25 cellular contexts compared by ENCODE assay signal in the genomic region with DNA sequence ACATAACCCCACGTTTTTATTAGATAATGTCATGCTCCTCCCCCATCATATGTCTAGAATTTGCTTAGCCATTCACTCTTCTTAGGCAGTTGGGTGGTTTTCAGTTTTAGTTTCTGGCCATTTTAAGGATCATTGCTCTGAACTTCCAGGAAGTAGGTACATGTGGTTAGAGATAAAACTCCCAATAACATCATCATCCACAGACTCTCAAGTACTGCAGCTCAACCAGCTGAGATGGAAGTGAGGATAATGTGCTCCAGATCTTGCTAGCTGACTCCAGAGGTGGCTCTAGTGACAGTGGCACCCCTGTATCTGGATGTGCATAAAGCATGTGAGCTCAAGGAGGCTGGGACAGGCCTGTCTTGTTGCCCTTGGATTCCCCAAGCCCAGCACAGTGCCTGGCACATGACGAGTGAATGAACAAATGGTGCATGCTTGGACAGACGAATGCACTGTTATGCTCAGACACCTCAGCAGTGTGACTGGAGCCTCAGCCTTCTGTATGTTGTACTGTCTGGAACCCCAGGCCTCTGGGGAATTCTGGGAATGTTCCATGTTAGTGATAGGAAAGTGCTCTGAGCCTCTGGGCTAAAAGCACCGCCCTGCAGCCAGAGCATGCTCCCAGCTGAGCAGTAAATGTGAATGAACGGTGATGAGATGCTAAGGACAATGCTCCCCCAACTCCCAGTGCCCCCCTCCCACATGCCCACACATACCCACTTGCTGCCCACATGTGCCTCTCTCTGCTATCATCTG. TPM values are rescaled to one million over a fixed set of nuclear protein-coding genes. Genes with fewer than 3 reads are reported as not detected.
DNase-seq lines count a peak whose midpoint lies in the region; ATAC-seq, FAIRE-seq and TF ChIP-seq lines count a peak whose summit lies in the region.
"Had no signal": no experiment of that assay in that cellular context is flagged by ENCODE, and none has a peak within 500 bp of the region (broad histone marks: within the 10 kb centered on the region; RNA-seq: fewer than 3 reads in every experiment).

No MANE protein-coding gene starts in this region.

- in situ Hi-C loops in GM12878 (cut with MboI): no loop called here

- CTCF ChIA-PET in OCI-LY7 (lab: Charles Lee; ENCODE audit: unreplicated experiment): no interaction called here
- CTCF ChIA-PET in GM12878 (lab: Yijun Ruan, JAX): interaction anchor here (1.0 to 1.3 kb wide), 2 partner anchors 217 to 326 kb away, joined by 3 to 6 read pairs; no protein-coding TSS in a partner anchor

- H3K4me3 ChIP-seq in OCI-LY7 (ENCODE audit: low read depth, low read length, poor library complexity, severe bottlenecking) (no peak overlapping the region), GM12878 (no peak overlapping the region), spleen (no peak overlapping the region)
- H3K4me3 ChIP-seq: adrenal gland, skin epidermis had no signal

- H3K27me3 ChIP-seq in GM12878 (replicated peaks in 1 of 2; ENCODE audit: control insufficient read depth in 2 of 2, insufficient read depth in 2 of 2, low read length in 1 of 2) (no peaks in the 10 kb centered on the region), spleen (replicated peaks in 1 of 7) (no peaks in the 10 kb centered on the region)
- H3K27me3 ChIP-seq: adrenal gland had no signal

- H3K9me3 ChIP-seq in OCI-LY7 (ENCODE audit: low read length): no peaks in the 10 kb centered on the region
- no peaks in the 10 kb centered on the region for H3K9me3 ChIP-seq in GM12878 (replicated peaks; ENCODE audit: control insufficient read depth, insufficient read depth, low read length)
- no peaks in the 10 kb centered on the region for H3K9me3 ChIP-seq in spleen
- H3K9me3 ChIP-seq: adrenal gland had no signal

- no peak for TF ChIP-seq RAD21 in GM12878 (IDR thresholded peaks at IDR 0.05; ENCODE audit: insufficient read depth, low read depth, low read length)

- H3K27ac ChIP-seq in OCI-LY7 (ENCODE audit: low read depth, low read length, poor library complexity, severe bottlenecking): no peak overlapping the region
- no peak overlapping the region for H3K27ac ChIP-seq in GM12878 (ENCODE audit: control insufficient read depth, insufficient read depth)
- H3K27ac ChIP-seq in spleen: peak overlapping the region in 6 of 8 donors; percentile 70 to 83 (median 79)
- H3K27ac ChIP-seq: adrenal gland, epithelial cell of prostate, RWPE1, skin epidermis had no signal

- no peak for TF ChIP-seq EP300 in GM12878 (IDR thresholded peaks at IDR 0.05; ENCODE audit: borderline replicate concordance in 1 of 2, control insufficient read depth in 1 of 2, low read depth in 2 of 2, low read length in 2 of 2)

- RAD21 ChIA-PET in GM12878 (lab: Charles Lee; ENCODE audit: unreplicated experiment): no interaction called here

- peaks cover 11% of the 10 kb centered on the region for H3K4me1 ChIP-seq in OCI-LY7 (ENCODE audit: insufficient read depth, low read length, poor library complexity, severe bottlenecking)
- H3K4me1 ChIP-seq in GM12878 (ENCODE audit: control insufficient read depth, insufficient read depth, low read length): peaks cover 6% of the 10 kb centered on the region
- H3K4me1 ChIP-seq in spleen: peaks cover 0 to 29% (median 8%) of the 10 kb centered on the region in 6 donors

- H2AFZ ChIP-seq in OCI-LY7 (ENCODE audit: low read length) (peak overlapping the region; percentile 48; the same call in 1 of the 2 replicates), GM12878 (ENCODE audit: control insufficient read depth, low read depth, low read length) (peak overlapping the region; percentile 20; the same call in 1 of the 2 replicates)

- H3K9me2 ChIP-seq in OCI-LY7 (ENCODE audit: insufficient read depth, low read length): no peaks in the 10 kb centered on the region

- H3K4me2 ChIP-seq in OCI-LY7 (ENCODE audit: low read length): peak overlapping the region; percentile 38; the same call in 1 of the 2 replicates
- peak overlapping the region; percentile 34; the same call in 1 of the 2 replicates for H3K4me2 ChIP-seq in GM12878 (ENCODE audit: control insufficient read depth, insufficient read depth)

- peak; percentile 31 for ATAC-seq in GM12878
- ATAC-seq: naive thymus-derived CD8-positive, alpha-beta T cell had no signal

- POLR2A ChIA-PET in OCI-LY7 (lab: Charles Lee) (interaction anchor here (0.5 kb wide), 1 partner anchor 273 kb away, joined by 4 read pairs; no protein-coding TSS in a partner anchor), GM12878 (lab: Charles Lee) (no interaction called here)

- no peak for TF ChIP-seq CTCF in OCI-LY7 (conservative IDR thresholded peaks at IDR 0.05; ENCODE audit: low read length)
- no peak for TF ChIP-seq CTCF in GM12878 (IDR thresholded peaks at IDR 0.05 in 2 of 3, conservative IDR thresholded peaks at IDR 0.05 in 1 of 3; ENCODE audit: control insufficient read depth in 2 of 3, extremely low read depth in 1 of 3, insufficient read depth in 1 of 3, low read depth in 3 of 3, low read length in 3 of 3)
- TF ChIP-seq CTCF in spleen (IDR thresholded peaks at IDR 0.05 in 8 of 11, conservative IDR thresholded peaks at IDR 0.05 in 3 of 11): no peak

- H4K20me1 ChIP-seq in OCI-LY7 (ENCODE audit: insufficient read depth, low read length) (no peaks in the 10 kb centered on the region), GM12878 (ENCODE audit: control insufficient read depth, insufficient read depth) (no peaks in the 10 kb centered on the region)

- no TSS peak for BruUV-seq in OCI-LY7 (replicated peaks; lab: Mats Ljungman, UMichigan)
- no TSS peak for BruUV-seq in GM12878 (replicated peaks; lab: Mats Ljungman, UMichigan)

- peak; percentile 21 for DNase-seq in activated effector memory CD4-positive, alpha-beta T cell treated with anti-CD3 and anti-CD28 coated beads, Interleukin-2, amount 50 U/mL, for 16 hours
- no peak for DNase-seq in activated effector memory CD4-positive, alpha-beta T cell treated with Interleukin-2 at 50 U/mL for 16 hours
- DNase-seq in OCI-LY7 (ENCODE audit: low spot score) (no peak), GM12878 (ENCODE audit: low read depth, low spot score) (no peak), spleen (no peak), DMS153 (lab: John Stamatoyannopoulos, UW) (no peak), NCI-H510A (lab: John Stamatoyannopoulos, UW) (no peak)
- DNase-seq in activated CD4-positive, alpha-beta T cell treated with anti-CD3 and anti-CD28 coated beads, Interleukin-2, amount 50 U/mL, for 48 hours: no peak
- DNase-seq: activated T-cell treated with anti-CD3 and anti-CD28 coated beads, Interleukin-2, amount 50 U/mL, for 4 hours; dermis blood vessel endothelial cell; foreskin melanocyte; MV-4-11; naive thymus-derived CD8-positive, alpha-beta T cell; NCI-H1694 treated with DMSO at 0.1 percent for 48 hours; NCI-H226; NK-92 treated with Interleukin-12 subunit alpha and Interleukin-12 subunit beta, amount 100 ng/mL, for 24 hours; posterior cingulate gyrus; stimulated activated CD4-positive, alpha-beta T cell treated with anti-CD3 and anti-CD28 coated beads, Interleukin-4, amount 100 ng/mL, for 1 hour had no signal

- SMC1A ChIA-PET in GM12878 (lab: Charles Lee; ENCODE audit: uncharacterized antibody, unreplicated experiment): no interaction called here

- no peak for FAIRE-seq in GM12878 (lab: Jason Lieb, UNC)
- FAIRE-seq: bronchial epithelial cell, TTC549 had no signal

- H3K79me2 ChIP-seq in OCI-LY7 (ENCODE audit: insufficient read depth, low read depth, low read length) (no peaks in the 10 kb centered on the region), GM12878 (ENCODE audit: control insufficient read depth, insufficient read depth, low read length) (no peaks in the 10 kb centered on the region)

- intact Hi-C loops in OCI-LY7 (cut with micrococcal nuclease; ENCODE audit: unreplicated experiment): no loop called here
- intact Hi-C loops in GM12878 (cut with micrococcal nuclease; ENCODE audit: unreplicated experiment): no loop called here
- intact Hi-C loops in spleen (cut with DNase I; ENCODE audit: low total_unique reads): no loop called here

- H3K36me3 ChIP-seq in OCI-LY7 (ENCODE audit: insufficient read depth, low read length) (no peaks in the 10 kb centered on the region), GM12878 (ENCODE audit: control insufficient read depth in 2 of 2, insufficient read depth in 2 of 2, low read length in 1 of 2) (no peaks in the 10 kb centered on the region), spleen (no peaks in the 10 kb centered on the region)
- H3K36me3 ChIP-seq: adrenal gland had no signal

- 48% methylated on average over 5 of the region's 5 CpGs for WGBS in GM12878 (ENCODE audit: insufficient coverage, insufficient replicate concordance, low lambda C conversion rate, missing lambda C conversion rate)
- 58 to 70% (median 67%) methylated on average over 3 to 5 of the region's 5 CpGs for WGBS in spleen, 5 donors

- no peak overlapping the region for H3K9ac ChIP-seq in GM12878 (ENCODE audit: control insufficient read depth, insufficient read depth, low read length)

- TF ChIP-seq POLR2A in GM12878 (IDR thresholded peaks at IDR 0.05; ENCODE audit: low read depth, low read length) (no peak), spleen (IDR thresholded peaks at IDR 0.05) (no peak)

RNA-seq across cellular contexts. Expression of a gene that starts 16.4 kb away (rescaled TPM):
- total RNA-seq in OCI-LY7 (2014; rRNA removed; shearing (Covaris generic)): 11.4 and 14.8 TPM in 2 replicates
- total RNA-seq in OCI-LY7 (2022) (44.5 and 50.8 TPM in 2 replicates), GM12878 (2014; rRNA removed) (13.2 and 15.8 TPM in 2 replicates), GM12878 (2014; rRNA removed; fragmentation: Illumina TruSeq; extraction: Trizol) (9.9 and 11.8 TPM in 2 replicates), GM12878 (2021) (15.3 and 17.3 TPM in 2 replicates), spleen (10 to 100 TPM in 3 of 7 donors, 1 to 10 TPM in 4; 3.8 to 15.1 (median 10.0) TPM)
- 53.8 and 54.8 TPM in 2 replicates for total RNA-seq in GM12878 (2013; cell fraction: nucleolus; rRNA removed)
- polyA plus RNA-seq in GM12878 (2011; ENCODE audit: low read depth): 9.5 TPM
- polyA plus RNA-seq in GM12878 (2011; rRNA removed) (13.5 and 17.4 TPM in 2 replicates), GM12878 (2014; fragmentation: Illumina TruSeq; extraction: Trizol) (10.9 and 14.1 TPM in 2 replicates), GM12878 (2014; fragmentation: Nextera tagmentation; extraction: Ambion mirVana) (1 to 10 TPM; 3.5 to 6.4 TPM), GM12878 (2014; rRNA removed) (13.6 and 13.8 TPM in 2 replicates), GM12878 (2016; fragmentation: Nextera tagmentation; extraction: Ambion mirVana) (10 to 100 TPM; 25.8 to 26.4 TPM), spleen (under 1 TPM; 0.13 to 0.54 (median 0.53) TPM)
- 24.6 and 29.9 TPM in 2 replicates for polyA plus RNA-seq in GM12878 (2011; cell fraction: cytosol; rRNA removed)
- 21.5 and 27.0 TPM in 2 replicates for polyA plus RNA-seq in GM12878 (2011; cell fraction: nucleus; rRNA removed)
- 13.6 and 19.7 TPM in 2 replicates for polyA plus RNA-seq in GM12878 (2012)
- 59.0 and 61.8 TPM in 2 replicates for polyA minus RNA-seq in GM12878 (2011; rRNA and poly(A)+ RNA removed)
- polyA minus RNA-seq in GM12878 (2011; cell fraction: cytosol; rRNA and poly(A)+ RNA removed): 11.6 and 12.3 TPM in 2 replicates
- polyA minus RNA-seq in GM12878 (2011; cell fraction: nucleus; rRNA and poly(A)+ RNA removed): 16.3 and 26.8 TPM in 2 replicates
- polyA plus RNA-seq: CD14-positive monocyte; naive thymus-derived CD8-positive, alpha-beta T cell had no signal

RNA-seq across cellular contexts. Expression of a gene that starts 50.1 kb away (rescaled TPM):
- total RNA-seq in OCI-LY7 (2014; rRNA removed; shearing (Covaris generic)): 16.3 and 19.1 TPM in 2 replicates
- total RNA-seq in OCI-LY7 (2022) (45.9 and 54.0 TPM in 2 replicates), GM12878 (2014; rRNA removed) (20.8 and 23.8 TPM in 2 replicates), GM12878 (2014; rRNA removed; fragmentation: Illumina TruSeq; extraction: Trizol) (33.2 and 33.3 TPM in 2 replicates), GM12878 (2021) (72.5 and 74.7 TPM in 2 replicates), spleen (10 to 100 TPM; 12.4 to 50.6 (median 33.8) TPM)
- total RNA-seq in GM12878 (2013; cell fraction: nucleolus; rRNA removed): 6.7 and 8.9 TPM in 2 replicates
- 26.9 TPM for polyA plus RNA-seq in GM12878 (2011; ENCODE audit: low read depth)
- polyA plus RNA-seq in GM12878 (2011; rRNA removed) (42.8 and 65.7 TPM in 2 replicates), GM12878 (2014; fragmentation: Illumina TruSeq; extraction: Trizol) (15.1 and 31.1 TPM in 2 replicates), GM12878 (2014; fragmentation: Nextera tagmentation; extraction: Ambion mirVana) (10 to 100 TPM in 1 of 2 experiments, 1 to 10 TPM in 1; 6.0 to 28.8 TPM), GM12878 (2014; rRNA removed) (90.4 and 94.3 TPM in 2 replicates), GM12878 (2016; fragmentation: Nextera tagmentation; extraction: Ambion mirVana) (100 to 1,000 TPM; 118 to 121 TPM), spleen (10 to 100 TPM; 30.3 to 68.8 (median 42.2) TPM)
- polyA plus RNA-seq in GM12878 (2011; cell fraction: cytosol; rRNA removed): 67.0 and 92.4 TPM in 2 replicates
- 28.9 and 37.2 TPM in 2 replicates for polyA plus RNA-seq in GM12878 (2011; cell fraction: nucleus; rRNA removed)
- 61.9 and 67.4 TPM in 2 replicates for polyA plus RNA-seq in GM12878 (2012)
- 18.7 and 34.0 TPM in 2 replicates for polyA minus RNA-seq in GM12878 (2011; rRNA and poly(A)+ RNA removed)
- polyA minus RNA-seq in GM12878 (2011; cell fraction: cytosol; rRNA and poly(A)+ RNA removed): 16.2 and 16.8 TPM in 2 replicates
- 7.4 and 13.5 TPM in 2 replicates for polyA minus RNA-seq in GM12878 (2011; cell fraction: nucleus; rRNA and poly(A)+ RNA removed)

Comparison
In these comparisons a context has a peak if more than half of its experiments do, and no peak if none do; other contexts are left out.
1. H3K27ac ChIP-seq: peak in spleen (6 of 8); none in OCI-LY7 (single experiment) and GM12878 (single experiment).